Comparison of ENCODE assay signal across 31 cellular contexts in genomic region chr22:49240016-49240380, GRCh38.
"Had no signal": no experiment of that assay in that cellular context is flagged by ENCODE, and none has a peak within 500 bp of the region (broad histone marks: within the 10 kb centered on the region; RNA-seq: fewer than 3 reads in every experiment).

No MANE protein-coding gene starts in this region.

- H3K9me3 ChIP-seq: colonic mucosa, heart right ventricle, mucosa of descending colon, psoas muscle, right lobe of liver, tibial artery, upper lobe of left lung had no signal

- H3K27me3 Mint-ChIP-seq: central memory CD8-positive, alpha-beta T cell had no signal

- FAIRE-seq: small intestine, urothelium cell line had no signal

- DNase-seq: colonic mucosa; effector CD8-positive, alpha-beta T cell; endodermal cell; foreskin keratinocyte; glutamatergic neuron; heart right ventricle; hypothalamus; immature natural killer cell; mucosa of descending colon; naive B cell; psoas muscle; right lobe of liver; small intestine; stimulated activated CD4-positive, alpha-beta T cell treated with anti-CD3 and anti-CD28 coated beads, Interleukin-12 subunit alpha, Interleukin-12 subunit beta, amount 100 ng/mL, for 4 hours; stimulated activated CD4-positive, alpha-beta T cell treated with anti-CD3 and anti-CD28 coated beads, Interleukin-1b, Interleukin-23, amount 100 ng/mL, for 48 hours; stimulated activated CD4-positive, alpha-beta T cell treated with anti-CD3 and anti-CD28 coated beads, Interleukin-4, amount 100 ng/mL, for 1 hour; stimulated activated CD8-positive, alpha-beta memory T cell treated with anti-CD3 and anti-CD28 coated beads, Interleukin-4, amount 100 ng/mL, for 48 hours; stimulated activated naive CD4-positive, alpha-beta T cell treated with Interleukin-2 at 50 U/mL for 16 hours; stomach; upper lobe of left lung had no signal

- H3K27me3 ChIP-seq: colonic mucosa, foreskin keratinocyte, right lobe of liver, tibial artery, upper lobe of left lung had no signal

- H3K4me3 Mint-ChIP-seq: central memory CD8-positive, alpha-beta T cell; dendritic cell treated with granulocyte-macrophage colony-stimulating factor and Interleukin-4, amounts not matched to agents 40 ng/mL and 50 ng/mL, for 4 days; endodermal cell; immature natural killer cell; memory B cell; naive B cell; natural killer cell treated with Interleukin-12 subunit alpha and Interleukin-12 subunit beta and Interleukin-15 and Interleukin-18, amount 100 ng/mL, for 72 hours; neural crest cell had no signal

- H3K4me1 Mint-ChIP-seq: central memory CD8-positive, alpha-beta T cell; immature natural killer cell; memory B cell; naive B cell; neural crest cell had no signal

- H3K36me3 ChIP-seq: colonic mucosa, gastroesophageal sphincter, heart right ventricle, right lobe of liver, stomach, tibial artery, upper lobe of left lung had no signal

- H3K27ac Mint-ChIP-seq: dendritic cell treated with granulocyte-macrophage colony-stimulating factor and Interleukin-4, amounts not matched to agents 40 ng/mL and 50 ng/mL, for 4 days; endodermal cell; immature natural killer cell; memory B cell; natural killer cell treated with Interleukin-12 subunit alpha and Interleukin-12 subunit beta and Interleukin-15 and Interleukin-18, amount 100 ng/mL, for 72 hours had no signal

- H3K4me1 ChIP-seq: colonic mucosa, foreskin keratinocyte, gastroesophageal sphincter, heart right ventricle, psoas muscle, right lobe of liver, stomach, tibial artery had no signal

- H3K36me3 Mint-ChIP-seq: immature natural killer cell; memory B cell; naive B cell; natural killer cell treated with Interleukin-12 subunit alpha and Interleukin-12 subunit beta and Interleukin-15 and Interleukin-18, amount 100 ng/mL, for 72 hours had no signal

- H3K4me3 ChIP-seq: colonic mucosa, gastroesophageal sphincter, heart right ventricle, lung, mucosa of descending colon, psoas muscle, right lobe of liver, stomach, tibial artery, upper lobe of left lung had no signal

- ATAC-seq: esophagus mucosa; foreskin keratinocyte; gastroesophageal sphincter; heart right ventricle; mucosa of descending colon; natural killer cell treated with Interleukin-12 subunit alpha and Interleukin-12 subunit beta and Interleukin-15 and Interleukin-18, amount 100 ng/mL, for 72 hours; psoas muscle; right lobe of liver had no signal

- H3K9me3 Mint-ChIP-seq: central memory CD8-positive, alpha-beta T cell; dendritic cell treated with granulocyte-macrophage colony-stimulating factor and Interleukin-4, amounts not matched to agents 40 ng/mL and 50 ng/mL, for 4 days; endodermal cell; immature natural killer cell; natural killer cell treated with Interleukin-12 subunit alpha and Interleukin-12 subunit beta and Interleukin-15 and Interleukin-18, amount 100 ng/mL, for 72 hours; neural crest cell had no signal

- H3K27ac ChIP-seq: colonic mucosa, epithelial cell of prostate, foreskin keratinocyte, gastroesophageal sphincter, heart right ventricle, psoas muscle, right lobe of liver, stomach, tibial artery, upper lobe of left lung had no signal
